ENCODE assay signal across 16 cellular contexts in genomic region chr1:15830284-15830657, GRCh38. TPM values are rescaled to one million over a fixed set of nuclear protein-coding genes. Genes with fewer than 3 reads are reported as not detected.
DNase-seq lines count a peak whose midpoint lies in the region; ATAC-seq and TF ChIP-seq lines count a peak whose summit lies in the region.
"Had no signal": no experiment of that assay in that cellular context is flagged by ENCODE, and none has a peak within 500 bp of the region (broad histone marks: within the 10 kb centered on the region; RNA-seq: fewer than 3 reads in every experiment).

No MANE protein-coding gene starts in this region.

- H3K79me2 ChIP-seq in SU-DHL-6 (ENCODE audit: insufficient read depth, low read length): peaks cover 4% of the 10 kb centered on the region; the same call in 1 of the 2 replicates

- H3F3A ChIP-seq in SU-DHL-6 (ENCODE audit: insufficient read depth): peaks cover 37% of the 10 kb centered on the region

- no peak for ATAC-seq in lower lobe of right lung
- ATAC-seq: A549 had no signal

- no peak overlapping the region for H2AFZ ChIP-seq in SU-DHL-6 (ENCODE audit: low read depth, low read length, severe bottlenecking)

- H4K20me1 ChIP-seq in SU-DHL-6 (ENCODE audit: low read depth, low read length): no peaks in the 10 kb centered on the region

- 68 to 70% methylated on average over 1 of the region's 1 CpG for WGBS in testis, 2 donors

- H3K27ac ChIP-seq in SU-DHL-6 (ENCODE audit: low read depth, low read length) (peak overlapping the region; percentile 60), lower lobe of right lung (peak overlapping the region; percentile 22), testis (peak overlapping the region in 1 of 2 donors; percentile 78)

- H3K27me3 ChIP-seq in SU-DHL-6 (ENCODE audit: low read length): no peaks in the 10 kb centered on the region
- no peaks in the 10 kb centered on the region for H3K27me3 ChIP-seq in lower lobe of right lung (ENCODE audit: low read depth)
- no peaks in the 10 kb centered on the region for H3K27me3 ChIP-seq in testis
- H3K27me3 ChIP-seq: thyroid gland had no signal

- TF ChIP-seq POLR2A in testis (IDR thresholded peaks at IDR 0.05): no peak

- peak; percentile 48 for DNase-seq in NCI-H510A treated with DMSO at 0.1 percent for 48 hours (lab: John Stamatoyannopoulos, UW)
- DNase-seq in NCI-H510A (lab: John Stamatoyannopoulos, UW): no peak
- no peak for DNase-seq in lower lobe of right lung
- no peak for DNase-seq in testis
- no peak for DNase-seq in COR-L47 (lab: John Stamatoyannopoulos, UW)
- DNase-seq in D341Med (ENCODE audit: low spot score): no peak
- no peak for DNase-seq in NCI-H82 treated with DMSO at 0.1 percent for 48 hours (lab: John Stamatoyannopoulos, UW; ENCODE audit: unreplicated experiment)
- DNase-seq: activated CD4-positive, alpha-beta T cell treated with anti-CD3 and anti-CD28 coated beads for 1 hour; activated T-cell treated with anti-CD3 and anti-CD28 coated beads, Interleukin-2, amount 50 U/mL, for 48 hours; anterior cingulate cortex; NCI-H2029; NK-92 treated with Interleukin-12 subunit alpha and Interleukin-12 subunit beta, amount 100 ng/mL, for 24 hours had no signal

- H3K9ac ChIP-seq in SU-DHL-6 (ENCODE audit: low read length): 0 out of 2 replicates have a peak overlapping the region, but pooled peaks have one; percentile 27

- H3K9me2 ChIP-seq in SU-DHL-6 (replicated peaks; ENCODE audit: insufficient read depth, low read length): no peaks in the 10 kb centered on the region

- H3K4me3 ChIP-seq in SU-DHL-6 (ENCODE audit: insufficient read depth, low read length, poor library complexity, severe bottlenecking) (no peak overlapping the region), lower lobe of right lung (no peak overlapping the region), testis (no peak overlapping the region)
- H3K4me3 ChIP-seq: A549, skin epidermis, thyroid gland had no signal

- TF ChIP-seq CTCF in SU-DHL-6 (IDR thresholded peaks at IDR 0.05; ENCODE audit: insufficient read depth, low read length, poor library complexity, severe bottlenecking): no peak
- TF ChIP-seq CTCF in lower lobe of right lung (IDR thresholded peaks at IDR 0.05): no peak
- peak in 2 of 3 experiments; percentile 5 to 12 for TF ChIP-seq CTCF in testis (IDR thresholded peaks at IDR 0.05)

- H3K36me3 ChIP-seq in SU-DHL-6 (ENCODE audit: low read length): no peaks in the 10 kb centered on the region
- H3K36me3 ChIP-seq in lower lobe of right lung: no peaks in the 10 kb centered on the region
- H3K36me3 ChIP-seq in testis (ENCODE audit: low read depth, missing control alignments): no peaks in the 10 kb centered on the region
- H3K36me3 ChIP-seq: thyroid gland had no signal

- H3K9me3 ChIP-seq in SU-DHL-6 (ENCODE audit: insufficient read depth, low read length): no peaks in the 10 kb centered on the region
- no peaks in the 10 kb centered on the region for H3K9me3 ChIP-seq in lower lobe of right lung
- no peaks in the 10 kb centered on the region for H3K9me3 ChIP-seq in testis
- H3K9me3 ChIP-seq: A549, thyroid gland had no signal

- H3K4me1 ChIP-seq in lower lobe of right lung (peaks cover 37% of the 10 kb centered on the region), testis (peaks cover 23% of the 10 kb centered on the region)

- intact Hi-C loops in lower lobe of right lung (cut with DNase I): no loop called here
- intact Hi-C loops in testis (cut with DNase I; ENCODE audit: low total_unique reads): loop anchor here (10.0 kb wide), 1 partner anchor 55 kb away; no protein-coding TSS in a partner anchor

- H3K4me2 ChIP-seq in SU-DHL-6 (ENCODE audit: low read depth, low read length, poor library complexity, severe bottlenecking): peak overlapping the region; percentile 52
- H3K4me2 ChIP-seq: A549 had no signal

RNA-seq across cellular contexts. Expression of gene SPEN, which starts 17.2 kb away (rescaled TPM):
- total RNA-seq in lower lobe of right lung: 54.7 TPM
- 10 to 100 TPM; 53.2 to 60.6 TPM for total RNA-seq in testis
- 54.8 TPM for polyA plus RNA-seq in testis (ENCODE audit: insufficient read depth, low read depth, low replicate concordance)

RNA-seq across cellular contexts. Expression of gene UQCRHL, which starts 22.8 kb away (rescaled TPM):
- 1.1 TPM for total RNA-seq in lower lobe of right lung
- 1 to 10 TPM; 1.5 to 2.0 TPM for total RNA-seq in testis
- 2.5 TPM for polyA plus RNA-seq in testis (ENCODE audit: insufficient read depth, low read depth, low replicate concordance)

Comparison
In these comparisons a context has a peak if more than half of its experiments do, and no peak if none do; other contexts are left out.
1. CTCF ChIP-seq: peak in testis (2 of 3); none in SU-DHL-6 (single experiment) and lower lobe of right lung (single experiment).